20 cellular contexts compared by ENCODE assay signal in genomic region chr5:88325868-88326267, GRCh38. TPM values are rescaled to one million over a fixed set of nuclear protein-coding genes. Genes with fewer than 3 reads are reported as not detected.
DNase-seq lines count a peak whose midpoint lies in the region; ATAC-seq, FAIRE-seq and TF ChIP-seq lines count a peak whose summit lies in the region.
"Had no signal": no experiment of that assay in that cellular context is flagged by ENCODE, and none has a peak within 500 bp of the region (broad histone marks: within the 10 kb centered on the region; RNA-seq: fewer than 3 reads in every experiment).

No MANE protein-coding gene starts in this region.

- H3K27me3 Mint-ChIP-seq in neural progenitor cell (ENCODE audit: insufficient read depth, low read depth), result no peaks in the 10 kb centered on the region
- H3K27me3 Mint-ChIP-seq: B cell; CD4-positive, alpha-beta T cell had no signal

- H3K9ac ChIP-seq in HepG2 (ENCODE audit: insufficient read depth, low read depth, low read length) (no peak overlapping the region), K562 (ENCODE audit: insufficient read depth in 1 of 2, low read depth in 2 of 2, low read length in 2 of 2) (no peak overlapping the region), neural progenitor cell (no peak overlapping the region)
- H3K9ac ChIP-seq: BLaER1 treated with 17β-estradiol and CSF1 and Interleukin-3, amounts not matched to agents 10 nM and 100 nM had no signal

- WGBS in HepG2 (ENCODE audit: low lambda C conversion rate), result 15% methylated on average over 4 of the region's 4 CpGs
- WGBS in right lobe of liver (ENCODE audit: insufficient coverage, low coverage, low lambda C conversion rate, missing lambda C conversion rate), result 75% methylated on average over 4 of the region's 4 CpGs
- WGBS in K562 (ENCODE audit: insufficient coverage, low coverage, missing lambda C conversion rate), result 7% methylated on average over 4 of the region's 4 CpGs

- POLR2A ChIA-PET in HepG2 (lab: Yijun Ruan, JAX), result no interaction called here
- POLR2A ChIA-PET in K562 (lab: Yijun Ruan, JAX), result no interaction called here

- H3K27ac ChIP-seq in HepG2 (ENCODE audit: extremely low read length, insufficient read depth, low read length), result no peak overlapping the region
- H3K27ac ChIP-seq in right lobe of liver, result no peak overlapping the region
- no peak overlapping the region for H3K27ac ChIP-seq in K562 (ENCODE audit: extremely low read depth, low read depth, low read length)
- no peak overlapping the region for H3K27ac ChIP-seq in neural progenitor cell
- H3K27ac ChIP-seq: A549; BLaER1 treated with 17β-estradiol and CSF1 and Interleukin-3, amounts not matched to agents 10 nM and 100 nM; C4-2B had no signal

- H4K20me1 ChIP-seq in HepG2 (ENCODE audit: insufficient read depth, low read length) (no peaks in the 10 kb centered on the region), K562 (replicated peaks; ENCODE audit: control insufficient read depth, insufficient read depth, low read length) (no peaks in the 10 kb centered on the region), neural progenitor cell (ENCODE audit: low read depth) (no peaks in the 10 kb centered on the region)
- H4K20me1 ChIP-seq: BLaER1 treated with 17β-estradiol and CSF1 and Interleukin-3, amounts not matched to agents 10 nM and 100 nM had no signal

- in situ Hi-C loops in HepG2 (cut with HindIII; ENCODE audit: extremely low pct_ligation_motif_present, low pct_unique_long_range_greater_than_20kb) (no loop called here), K562 (cut with MboI) (no loop called here)

- FAIRE-seq in HepG2 (lab: Jason Lieb, UNC) (no peak), K562 (lab: Jason Lieb, UNC) (no peak)
- FAIRE-seq: A549, D721Med, G401.6, GM12891, GM19239 had no signal

- no TSS peak for BruUV-seq in HepG2 (replicated peaks; lab: Mats Ljungman, UMichigan)
- no TSS peak for BruUV-seq in K562 (replicated peaks; lab: Mats Ljungman, UMichigan)

- DNase-seq in HepG2 (ENCODE audit: low spot score) (no peak), right lobe of liver (no peak), K562 (ENCODE audit: extremely low read depth in 1 of 4, low spot score in 3 of 4) (no peak), 8988T (no peak), neural progenitor cell (ENCODE audit: low spot score) (no peak)
- DNase-seq: AML-193; Caco-2; Calu3; CD4-positive, alpha-beta T cell; CD8-positive, alpha-beta T cell; DMS79 treated with DMSO at 0.1 percent for 48 hours; GF-D8 had no signal

- no peak for ATAC-seq in HepG2
- no peak for ATAC-seq in right lobe of liver
- no peak for ATAC-seq in K562
- ATAC-seq: A549; CD8-positive, alpha-beta T cell had no signal

- H2AFZ ChIP-seq in HepG2 (ENCODE audit: low read length), result no peak overlapping the region
- no peak overlapping the region for H2AFZ ChIP-seq in K562 (ENCODE audit: low read depth, low read length)
- H2AFZ ChIP-seq in neural progenitor cell (replicated peaks), result no peak overlapping the region

- TF ChIP-seq CTCF in HepG2 (CRISPR knock-in tag; IDR thresholded peaks at IDR 0.05) (no peak), right lobe of liver (IDR thresholded peaks at IDR 0.05) (no peak), K562 (IDR thresholded peaks at IDR 0.05 in 2 of 3, conservative IDR thresholded peaks at IDR 0.05 in 1 of 3; ENCODE audit: insufficient read depth in 2 of 3, low read depth in 1 of 3, low read length in 3 of 3) (no peak), neural progenitor cell (IDR thresholded peaks at IDR 0.05) (no peak)

- H3K27me3 ChIP-seq in HepG2 (ENCODE audit: control insufficient read depth in 1 of 2, insufficient read depth in 2 of 2, low read length in 2 of 2) (no peaks in the 10 kb centered on the region), right lobe of liver (no peaks in the 10 kb centered on the region), K562 (ENCODE audit: control insufficient read depth in 2 of 2, insufficient read depth in 2 of 2, low read length in 2 of 2) (no peaks in the 10 kb centered on the region), neural progenitor cell (no peaks in the 10 kb centered on the region)
- H3K27me3 ChIP-seq: BLaER1 treated with 17β-estradiol and CSF1 and Interleukin-3, amounts not matched to agents 10 nM and 100 nM had no signal

- H3K9me3 Mint-ChIP-seq in neural progenitor cell, result no peaks in the 10 kb centered on the region
- H3K9me3 Mint-ChIP-seq: CD4-positive, alpha-beta T cell; CD8-positive, alpha-beta T cell had no signal

- CTCF ChIA-PET in HepG2 (lab: Yijun Ruan, JAX; ENCODE audit: low intra/inter-chr PET ratio, low total read pairs) (no interaction called here), K562 (lab: Yijun Ruan, JAX; ENCODE audit: low intra/inter-chr PET ratio) (no interaction called here)

- H3K4me2 ChIP-seq in HepG2 (ENCODE audit: low read depth, low read length), result no peak overlapping the region
- H3K4me2 ChIP-seq in K562 (ENCODE audit: insufficient read depth, low read length), result no peak overlapping the region
- H3K4me2 ChIP-seq in neural progenitor cell, result no peak overlapping the region
- H3K4me2 ChIP-seq: A549; BLaER1 treated with 17β-estradiol and CSF1 and Interleukin-3, amounts not matched to agents 10 nM and 100 nM had no signal

- H3K4me1 Mint-ChIP-seq in neural progenitor cell, result no peaks in the 10 kb centered on the region
- H3K4me1 Mint-ChIP-seq: B cell had no signal

- H3K4me3 ChIP-seq in HepG2 (replicated peaks in 1 of 3; ENCODE audit: insufficient read depth in 1 of 3, low read depth in 2 of 3, low read length in 3 of 3) (no peak overlapping the region), right lobe of liver (no peak overlapping the region), K562 (no peak overlapping the region), neural progenitor cell (no peak overlapping the region)
- H3K4me3 ChIP-seq: A549; BLaER1 treated with 17β-estradiol and CSF1 and Interleukin-3, amounts not matched to agents 10 nM and 100 nM had no signal

- H3K9me1 ChIP-seq in K562 (ENCODE audit: control insufficient read depth, insufficient read depth, low read length), result no peaks in the 10 kb centered on the region

- no peak overlapping the region for H3K4me3 Mint-ChIP-seq in neural progenitor cell
- H3K4me3 Mint-ChIP-seq: B cell; CD4-positive, alpha-beta T cell; CD8-positive, alpha-beta T cell had no signal

- H3K4me1 ChIP-seq in HepG2 (ENCODE audit: insufficient read depth, low read length) (no peaks in the 10 kb centered on the region), right lobe of liver (no peaks in the 10 kb centered on the region), K562 (replicated peaks in 1 of 2; ENCODE audit: control insufficient read depth in 2 of 2, insufficient read depth in 2 of 2, low read length in 2 of 2) (no peaks in the 10 kb centered on the region), neural progenitor cell (no peaks in the 10 kb centered on the region)
- H3K4me1 ChIP-seq: A549; BLaER1 treated with 17β-estradiol and CSF1 and Interleukin-3, amounts not matched to agents 10 nM and 100 nM; Caco-2 had no signal

- TF ChIP-seq RAD21 in HepG2 (CRISPR knock-in tag; IDR thresholded peaks at IDR 0.05) (no peak), K562 (CRISPR knock-in tag; conservative IDR thresholded peaks at IDR 0.05 in 1 of 2, IDR thresholded peaks at IDR 0.05 in 1 of 2) (no peak)

- intact Hi-C loops in HepG2 (cut with micrococcal nuclease; ENCODE audit: unreplicated experiment) (no loop called here), right lobe of liver (cut with DNase I) (no loop called here), K562 (cut with micrococcal nuclease) (no loop called here)

- H3K9me3 ChIP-seq in HepG2 (ENCODE audit: low read length) (no peaks in the 10 kb centered on the region), right lobe of liver (no peaks in the 10 kb centered on the region), K562 (replicated peaks; ENCODE audit: control insufficient read depth, insufficient read depth, low read depth, low read length) (no peaks in the 10 kb centered on the region), neural progenitor cell (ENCODE audit: low read depth) (no peaks in the 10 kb centered on the region)
- H3K9me3 ChIP-seq: A549; BLaER1 treated with 17β-estradiol and CSF1 and Interleukin-3, amounts not matched to agents 10 nM and 100 nM; Caco-2 had no signal

- H3F3A ChIP-seq in neural progenitor cell (ENCODE audit: low read depth), result no peaks in the 10 kb centered on the region

- TF ChIP-seq EP300 in HepG2 (IDR thresholded peaks at IDR 0.05; ENCODE audit: low read depth in 2 of 2, low read length in 2 of 2) (no peak), HepG2 (CRISPR knock-in tag; IDR thresholded peaks at IDR 0.05; ENCODE audit: borderline replicate concordance) (no peak), K562 (IDR thresholded peaks at IDR 0.05; ENCODE audit: low read length) (no peak)

- TF ChIP-seq POLR2A in HepG2 (IDR thresholded peaks at IDR 0.05; ENCODE audit: insufficient read depth in 1 of 2, low read depth in 2 of 2, low read length in 2 of 2) (no peak), right lobe of liver (IDR thresholded peaks at IDR 0.05) (no peak), K562 (conservative IDR thresholded peaks at IDR 0.05) (no peak)

- H3K27ac Mint-ChIP-seq in neural progenitor cell, result no peak overlapping the region
- H3K27ac Mint-ChIP-seq: B cell; CD4-positive, alpha-beta T cell; CD8-positive, alpha-beta T cell had no signal

- H3K79me2 ChIP-seq in HepG2 (ENCODE audit: insufficient read depth, low read length) (no peaks in the 10 kb centered on the region), K562 (ENCODE audit: control insufficient read depth, insufficient read depth, low read length) (no peaks in the 10 kb centered on the region), neural progenitor cell (ENCODE audit: low read depth) (no peaks in the 10 kb centered on the region)

- H3K36me3 Mint-ChIP-seq in neural progenitor cell, result no peaks in the 10 kb centered on the region
- H3K36me3 Mint-ChIP-seq: CD8-positive, alpha-beta T cell had no signal

- no peaks in the 10 kb centered on the region for H3K36me3 ChIP-seq in HepG2 (replicated peaks in 1 of 2; ENCODE audit: control insufficient read depth in 1 of 2, insufficient read depth in 2 of 2, low read length in 2 of 2)
- no peaks in the 10 kb centered on the region for H3K36me3 ChIP-seq in right lobe of liver
- H3K36me3 ChIP-seq in K562 (ENCODE audit: control insufficient read depth, insufficient read depth, low read length), result no peaks in the 10 kb centered on the region
- no peaks in the 10 kb centered on the region for H3K36me3 ChIP-seq in neural progenitor cell
- H3K36me3 ChIP-seq: BLaER1 treated with 17β-estradiol and CSF1 and Interleukin-3, amounts not matched to agents 10 nM and 100 nM had no signal

RNA-seq across cellular contexts. Expression of gene TMEM161B, which starts 57.2 kb away (rescaled TPM):
- total RNA-seq in HepG2 (2016; rRNA removed; fragmentation: Illumina TruSeq; extraction: Trizol) (8.0 and 15.0 TPM in 2 replicates), right lobe of liver (1 to 10 TPM; 7.2 to 9.9 (median 8.2) TPM), K562 (2014; rRNA removed) (18.9 and 19.7 TPM in 2 replicates), K562 (2014; rRNA removed; fragmentation: Illumina TruSeq; extraction: Trizol) (48.0 and 59.1 TPM in 2 replicates), K562 (2015; rRNA removed; fragmentation: Illumina TruSeq; extraction: Trizol) (38.1 and 40.6 TPM in 2 replicates), K562 (2021) (32.7 and 33.4 TPM in 2 replicates), neural progenitor cell (ENCODE audit: low replicate concordance) (21.6 and 46.1 TPM in 2 replicates)
- total RNA-seq in HepG2 (2016; cell fraction: cytosol; rRNA removed; fragmentation: Illumina TruSeq; extraction: Trizol; ENCODE audit: low read depth), result 9.7 and 9.9 TPM in 2 replicates
- 8.7 and 15.8 TPM in 2 replicates for total RNA-seq in HepG2 (2016; cell fraction: insoluble cytoplasmic fraction; rRNA removed; fragmentation: Illumina TruSeq; extraction: Trizol)
- 6.7 and 8.5 TPM in 2 replicates for total RNA-seq in HepG2 (2016; cell fraction: membrane; rRNA removed; fragmentation: Illumina TruSeq; extraction: Trizol)
- total RNA-seq in HepG2 (2016; cell fraction: nucleus; rRNA removed; fragmentation: Illumina TruSeq; extraction: Trizol), result 49.2 and 49.6 TPM in 2 replicates
- polyA plus RNA-seq in HepG2 (2011; rRNA removed) (17.7 and 22.1 TPM in 2 replicates), K562 (2011; rRNA removed) (48.6 and 57.1 TPM in 2 replicates), K562 (2014; fragmentation: Illumina TruSeq; extraction: Trizol) (33.3 and 36.8 TPM in 2 replicates), K562 (2014; fragmentation: Nextera tagmentation; extraction: Ambion mirVana) (10 to 100 TPM; 47.5 to 51.5 TPM), K562 (2014; rRNA removed) (31.6 TPM in 2 replicates)
- 5.8 and 9.4 TPM in 2 replicates for polyA plus RNA-seq in HepG2 (2011; cell fraction: cytosol; rRNA removed)
- polyA plus RNA-seq in HepG2 (2011; cell fraction: nucleus; rRNA removed), result 19.8 and 25.6 TPM in 2 replicates
- 13.4 and 14.6 TPM in 2 replicates for polyA plus RNA-seq in HepG2 (2012)
- polyA plus RNA-seq in HepG2 (2016; cell fraction: cytosol; fragmentation: Illumina TruSeq; extraction: Trizol; ENCODE audit: low read depth), result 1.2 and 1.4 TPM in 2 replicates
- 6.3 and 6.6 TPM in 2 replicates for polyA plus RNA-seq in HepG2 (2016; cell fraction: insoluble cytoplasmic fraction; fragmentation: Illumina TruSeq; extraction: Trizol; ENCODE audit: low read depth)
- 2.5 and 3.1 TPM in 2 replicates for polyA plus RNA-seq in HepG2 (2016; cell fraction: membrane; fragmentation: Illumina TruSeq; extraction: Trizol; ENCODE audit: low read depth)
- 38.8 and 40.8 TPM in 2 replicates for polyA plus RNA-seq in HepG2 (2016; cell fraction: nucleus; fragmentation: Illumina TruSeq; extraction: Trizol; ENCODE audit: insufficient read depth, low read depth)
- 26.3 and 35.5 TPM in 2 replicates for polyA minus RNA-seq in HepG2 (2011; rRNA and poly(A)+ RNA removed; ENCODE audit: low replicate concordance)
- 10.4 and 10.7 TPM in 2 replicates for polyA minus RNA-seq in HepG2 (2011; cell fraction: cytosol; rRNA and poly(A)+ RNA removed)
- polyA minus RNA-seq in HepG2 (2011; cell fraction: nucleus; rRNA and poly(A)+ RNA removed), result 140 and 151 TPM in 2 replicates
- 82.5 and 141 TPM in 2 replicates for total RNA-seq in K562 (2011; cell fraction: chromatin; rRNA removed; ENCODE audit: low replicate concordance)
- 57.0 and 72.8 TPM in 2 replicates for total RNA-seq in K562 (2011; cell fraction: nucleolus; rRNA removed)
- 97.9 and 121 TPM in 2 replicates for total RNA-seq in K562 (2011; cell fraction: nucleoplasm; rRNA removed)
- 6.0 and 18.4 TPM in 2 replicates for polyA plus RNA-seq in K562 (2011; cell fraction: cytosol; rRNA removed)
- 70.7 and 103 TPM in 2 replicates for polyA plus RNA-seq in K562 (2011; cell fraction: nucleus; rRNA removed)
- 17.7 and 27.7 TPM in 2 replicates for polyA plus RNA-seq in K562 (2012)
- polyA minus RNA-seq in K562 (2011; rRNA and poly(A)+ RNA removed), result 61.5 and 79.9 TPM in 2 replicates
- 15.1 and 17.8 TPM in 2 replicates for polyA minus RNA-seq in K562 (2011; cell fraction: cytosol; rRNA and poly(A)+ RNA removed)
- polyA minus RNA-seq in K562 (2011; cell fraction: nucleus; rRNA and poly(A)+ RNA removed), result 117 and 186 TPM in 2 replicates

Comparison
In these comparisons a context has a peak if more than half of its experiments do, and no peak if none do; other contexts are left out.
1. Of the 241 proteins assayed by ChIP-seq in both HepG2 and K562: peak only in HepG2: none; only in K562: CEBPG; in both: CEBPB; in neither: 239.